1 cellular context compared by ENCODE assay signal in genomic region chr9:136978865-136979544, GRCh38.
TF ChIP-seq lines count a peak whose summit lies in the region.

No MANE protein-coding gene starts in this region.

TF ChIP-seq in IMR-90, 13 proteins besides CTCF, POLR2A, EP300 and RAD21:
- TF ChIP-seq SMC3 (IDR thresholded peaks at IDR 0.05; ENCODE audit: low read depth, low read length) (no peak), CHD1 (IDR thresholded peaks at IDR 0.05; ENCODE audit: low read depth, low read length) (no peak), FOS (IDR thresholded peaks at IDR 0.05; ENCODE audit: low read depth, low read length) (no peak), BHLHE40 (IDR thresholded peaks at IDR 0.05; ENCODE audit: low read depth, low read length) (no peak), MAFK (IDR thresholded peaks at IDR 0.05; ENCODE audit: low read depth, low read length) (no peak), RCOR1 (IDR thresholded peaks at IDR 0.05; ENCODE audit: insufficient replicate concordance, low read length) (no peak), MAZ (IDR thresholded peaks at IDR 0.05; ENCODE audit: borderline replicate concordance, low read depth, low read length) (no peak), RFX5 (IDR thresholded peaks at IDR 0.05; ENCODE audit: low read depth, low read length) (no peak), MXI1 (IDR thresholded peaks at IDR 0.05; ENCODE audit: borderline replicate concordance, low read depth, low read length) (no peak), CEBPB (IDR thresholded peaks at IDR 0.05; ENCODE audit: low read depth, low read length) (no peak), ELK1 (IDR thresholded peaks at IDR 0.05; ENCODE audit: borderline replicate concordance, low read depth, low read length) (no peak), NFE2L2 (IDR thresholded peaks at IDR 0.05; ENCODE audit: low read depth, low read length) (no peak)
- TF ChIP-seq, protein P1, sequence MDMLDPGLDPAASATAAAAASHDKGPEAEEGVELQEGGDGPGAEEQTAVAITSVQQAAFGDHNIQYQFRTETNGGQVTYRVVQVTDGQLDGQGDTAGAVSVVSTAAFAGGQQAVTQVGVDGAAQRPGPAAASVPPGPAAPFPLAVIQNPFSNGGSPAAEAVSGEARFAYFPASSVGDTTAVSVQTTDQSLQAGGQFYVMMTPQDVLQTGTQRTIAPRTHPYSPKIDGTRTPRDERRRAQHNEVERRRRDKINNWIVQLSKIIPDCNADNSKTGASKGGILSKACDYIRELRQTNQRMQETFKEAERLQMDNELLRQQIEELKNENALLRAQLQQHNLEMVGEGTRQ (IDR thresholded peaks at IDR 0.05; ENCODE audit: low read depth, low read length): no peak
